Comparison of ENCODE assay signal across 7 cellular contexts in genomic region chr10:100996678-100997363, GRCh38. TPM values are rescaled to one million over a fixed set of nuclear protein-coding genes. Genes with fewer than 3 reads are reported as not detected.
A peak's percentile ranks its signal among the peaks of the same experiment; 100 is the strongest.
DNase-seq lines count a peak whose midpoint lies in the region; ATAC-seq and TF ChIP-seq lines count a peak whose summit lies in the region.

No MANE protein-coding gene starts in this region.

- DNase-seq in GM13976 (ENCODE audit: low spot score) = peak; percentile 75
- peak; percentile 52 for DNase-seq in KBM-7
- peak; percentile 56 for DNase-seq in activated B cell treated with CpG ODN at 0.5 μM for 24 hours
- DNase-seq in effector memory CD4-positive, alpha-beta T cell = peak in 2 of 3 donors; percentile 24 to 28

- H3K36me3 ChIP-seq in effector memory CD4-positive, alpha-beta T cell (ENCODE audit: control insufficient read depth, insufficient read depth, low read length) = peaks cover 8% of the 10 kb centered on the region
- H3K36me3 ChIP-seq in muscle layer of colon (ENCODE audit: insufficient read depth, low read length) = peaks cover 10% of the 10 kb centered on the region
- H3K36me3 ChIP-seq in urinary bladder (ENCODE audit: insufficient read depth) = no peaks in the 10 kb centered on the region

- no peak overlapping the region for H3K9ac ChIP-seq in muscle layer of colon (ENCODE audit: low read length)

- H3K27ac ChIP-seq in effector memory CD4-positive, alpha-beta T cell (ENCODE audit: insufficient read depth, low read length, poor library complexity, severe bottlenecking) = peak overlapping the region; percentile 84
- H3K27ac ChIP-seq in muscle layer of colon (ENCODE audit: low read depth, low read length) = peak overlapping the region; percentile 98
- H3K27ac ChIP-seq in urinary bladder (ENCODE audit: low read depth) = peak overlapping the region; percentile 100

- in situ Hi-C loops in GM13976 (cut with MboI; ENCODE audit: low sequenced_read_pairs, unreplicated experiment) (no loop called here), KBM-7 (cut with MboI; ENCODE audit: low pct_unique_long_range_greater_than_20kb, low sequenced_read_pairs) (no loop called here)

- H3K4me3 Mint-ChIP-seq in activated B cell treated with CpG ODN at 0.5 μM for 24 hours = peak overlapping the region; percentile 87

- H3K27ac Mint-ChIP-seq in activated B cell treated with CpG ODN at 0.5 μM for 24 hours = peak overlapping the region; percentile 94

- H3K36me3 Mint-ChIP-seq in activated B cell treated with CpG ODN at 0.5 μM for 24 hours (ENCODE audit: low read depth) = peaks cover 27% of the 10 kb centered on the region

- CTCF ChIA-PET in activated B cell treated with CpG ODN at 0.5 μM for 24 hours (lab: Charles Lee) = interaction anchor here (0.7 to 3.3 kb wide), 7 partner anchors 10 to 65 kb away, joined by 3 to 34 read pairs (median 9); partner anchors contain the start of genes KAZALD1, MRPL43, PDZD7 and SFXN3

- ATAC-seq in activated B cell treated with CpG ODN at 0.5 μM for 24 hours (ENCODE audit: low read depth) (peak; percentile 32), HG02938 (IDR thresholded peaks at IDR 0.05; ENCODE audit: unreplicated experiment) (no peak)

- no peaks in the 10 kb centered on the region for H3K27me3 Mint-ChIP-seq in activated B cell treated with CpG ODN at 0.5 μM for 24 hours

- 7% methylated on average over 46 of the region's 46 CpGs for WGBS in urinary bladder

- H3K4me1 ChIP-seq in effector memory CD4-positive, alpha-beta T cell (ENCODE audit: control insufficient read depth, insufficient read depth, low read length, poor library complexity, severe bottlenecking) = peaks cover 28% of the 10 kb centered on the region
- peaks cover 24% of the 10 kb centered on the region for H3K4me1 ChIP-seq in muscle layer of colon (ENCODE audit: insufficient read depth, low read length)
- no peaks in the 10 kb centered on the region for H3K4me1 ChIP-seq in urinary bladder (ENCODE audit: insufficient read depth)

- intact Hi-C loops in activated B cell treated with CpG ODN at 0.5 μM for 24 hours (cut with micrococcal nuclease) = loop anchor here (1.0 to 5.0 kb wide), 8 partner anchors 10 to 1645 kb away; partner anchors contain the start of genes HIF1AN, KAZALD1, MRPL43 and SEMA4G

- TF ChIP-seq CTCF in GM13976 (IDR thresholded peaks at IDR 0.05; ENCODE audit: borderline replicate concordance, control extremely low read depth, extremely low read depth, insufficient read depth, missing control alignments) (no peak), activated B cell treated with CpG ODN at 0.5 μM for 24 hours (IDR thresholded peaks at IDR 0.05) (no peak)

- POLR2A ChIA-PET in activated B cell treated with CpG ODN at 0.5 μM for 24 hours (lab: Charles Lee) = interaction anchor here (0.9 to 4.5 kb wide), 7 partner anchors 10 to 461 kb away, joined by 3 to 54 read pairs (median 4); partner anchors contain the start of genes HIF1AN, MRPL43, PDZD7 and SFXN3

- no peaks in the 10 kb centered on the region for H3K9me3 ChIP-seq in effector memory CD4-positive, alpha-beta T cell (ENCODE audit: control insufficient read depth, low read length)
- no peaks in the 10 kb centered on the region for H3K9me3 ChIP-seq in muscle layer of colon (ENCODE audit: low read length)

- H3K4me1 Mint-ChIP-seq in activated B cell treated with CpG ODN at 0.5 μM for 24 hours = peaks cover 30% of the 10 kb centered on the region

- H3K9me3 Mint-ChIP-seq in activated B cell treated with CpG ODN at 0.5 μM for 24 hours = no peaks in the 10 kb centered on the region

- no peaks in the 10 kb centered on the region for H3K27me3 ChIP-seq in effector memory CD4-positive, alpha-beta T cell (replicated peaks; ENCODE audit: control insufficient read depth, insufficient read depth, low read length, poor library complexity, severe bottlenecking)
- H3K27me3 ChIP-seq in muscle layer of colon (ENCODE audit: control insufficient read depth in 1 of 2, insufficient read depth in 2 of 2, low read length in 2 of 2) = no peaks in the 10 kb centered on the region

- peak overlapping the region; percentile 93 for H3K4me3 ChIP-seq in effector memory CD4-positive, alpha-beta T cell (ENCODE audit: insufficient read depth, low read depth, low read length, poor library complexity, severe bottlenecking)
- H3K4me3 ChIP-seq in muscle layer of colon (ENCODE audit: low read depth in 1 of 2, low read length in 2 of 2) (peak overlapping the region; percentile 68 to 90), urinary bladder (ENCODE audit: low read depth, low read length) (peak overlapping the region; percentile 62)

RNA-seq across cellular contexts. Expression of gene LZTS2, which starts 2.8 kb away (rescaled TPM):
- 12.6 and 14.9 TPM in 2 replicates for total RNA-seq in activated B cell treated with CpG ODN at 0.5 μM for 24 hours
- total RNA-seq in urinary bladder = 35.6 TPM
- 142 TPM for polyA plus RNA-seq in urinary bladder

RNA-seq across cellular contexts. Expression of gene TWNK, which starts 9.5 kb away (rescaled TPM):
- total RNA-seq in activated B cell treated with CpG ODN at 0.5 μM for 24 hours (19.2 and 20.5 TPM in 2 replicates), urinary bladder (3.2 TPM)
- polyA plus RNA-seq in urinary bladder = 7.9 TPM

RNA-seq across cellular contexts. Expression of gene MRPL43, which starts 9.5 kb away (rescaled TPM):
- total RNA-seq in activated B cell treated with CpG ODN at 0.5 μM for 24 hours (44.2 and 46.3 TPM in 2 replicates), urinary bladder (35.4 TPM)
- 153 TPM for polyA plus RNA-seq in urinary bladder

RNA-seq across cellular contexts. Expression of gene SEMA4G, which starts 27.5 kb away (rescaled TPM):
- 0.60 and 0.78 TPM in 2 replicates for total RNA-seq in activated B cell treated with CpG ODN at 0.5 μM for 24 hours
- total RNA-seq in urinary bladder = 1.2 TPM
- polyA plus RNA-seq in urinary bladder = 2.3 TPM

RNA-seq across cellular contexts. Expression of gene PDZD7, which starts 34.1 kb away (rescaled TPM):
- total RNA-seq in activated B cell treated with CpG ODN at 0.5 μM for 24 hours (0.11 TPM in 1 of 2 replicates, not detected in the other), urinary bladder (0.21 TPM)
- 0.46 TPM for polyA plus RNA-seq in urinary bladder
